In genomic region chr10:70542565-70542938, GRCh38 we compare ENCODE assay signal across 20 cellular contexts. TPM values are rescaled to one million over a fixed set of nuclear protein-coding genes. Genes with fewer than 3 reads are reported as not detected.
DNase-seq lines count a peak whose midpoint lies in the region; ATAC-seq and TF ChIP-seq lines count a peak whose summit lies in the region.
"Had no signal": no experiment of that assay in that cellular context is flagged by ENCODE, and none has a peak within 500 bp of the region (broad histone marks: within the 10 kb centered on the region; RNA-seq: fewer than 3 reads in every experiment).

No MANE protein-coding gene starts in this region.

- H3K9me3 Mint-ChIP-seq in stimulated activated effector memory CD8-positive, alpha-beta T cell treated with anti-CD3 and anti-CD28 coated beads, Interleukin-12 subunit alpha, Interleukin-12 subunit beta, amount 100 ng/mL, for 72 hours = no peaks in the 10 kb centered on the region
- H3K9me3 Mint-ChIP-seq: endodermal cell had no signal

- H3K27me3 ChIP-seq in BE2C = no peaks in the 10 kb centered on the region
- H3K27me3 ChIP-seq in GM23248 (replicated peaks; ENCODE audit: insufficient read depth) = peaks cover 8% of the 10 kb centered on the region; the same call in 1 of the 2 replicates
- H3K27me3 ChIP-seq: breast epithelium, heart left ventricle had no signal

- no peak overlapping the region for H3K9ac ChIP-seq in GM23248

- DNase-seq in BE2C (no peak), GM23248 (peak; percentile 13), fibroblast of pulmonary artery (ENCODE audit: low read depth) (peak; percentile 18), NCI-H1048 (lab: John Stamatoyannopoulos, UW) (no peak), GM19240 (ENCODE audit: insufficient read length, low spot score) (no peak)
- DNase-seq in stimulated activated effector memory CD8-positive, alpha-beta T cell treated with anti-CD3 and anti-CD28 coated beads, Interleukin-12 subunit alpha, Interleukin-12 subunit beta, amount 100 ng/mL, for 72 hours (ENCODE audit: low spot score in 2 of 2) = no peak
- no peak for DNase-seq in stimulated activated CD4-positive, alpha-beta T cell treated with anti-CD3 and anti-CD28 coated beads, Interleukin-2, amount 100 ng/mL, for 24 hours
- DNase-seq: activated CD4-positive, alpha-beta T cell treated with anti-CD3 and anti-CD28 coated beads for 36 hours; activated naive CD4-positive, alpha-beta T cell treated with anti-CD3 and anti-CD28 coated beads, Interleukin-2, amount 50 U/mL, for 16 hours; EL; endodermal cell; kidney glomerular epithelial cell; NCI-H2029; NCI-H774; stimulated activated naive CD4-positive, alpha-beta T cell treated with Interleukin-2 at 50 U/mL for 16 hours; T-helper 17 cell had no signal

- no peaks in the 10 kb centered on the region for H3K36me3 Mint-ChIP-seq in stimulated activated effector memory CD8-positive, alpha-beta T cell treated with anti-CD3 and anti-CD28 coated beads, Interleukin-12 subunit alpha, Interleukin-12 subunit beta, amount 100 ng/mL, for 72 hours

- no peaks in the 10 kb centered on the region for H3K36me3 ChIP-seq in BE2C
- no peaks in the 10 kb centered on the region for H3K36me3 ChIP-seq in GM23248 (ENCODE audit: low read depth)
- H3K36me3 ChIP-seq: breast epithelium had no signal

- WGBS in GM23248 (ENCODE audit: low coverage in 1 of 2, low lambda C conversion rate in 2 of 2, missing lambda C conversion rate in 2 of 2), 2 experiments = 79 to 81% methylated on average over 3 of the region's 3 CpGs

- H3K4me3 ChIP-seq in BE2C (ENCODE audit: low read depth, low read length) (no peak overlapping the region), GM23248 (no peak overlapping the region), fibroblast of pulmonary artery (replicated peaks; ENCODE audit: low read depth, low read length) (no peak overlapping the region)
- H3K4me3 ChIP-seq: breast epithelium, heart left ventricle, skin epidermis had no signal

- no peaks in the 10 kb centered on the region for H3K9me2 ChIP-seq in GM23248 (ENCODE audit: insufficient read depth)

- no peaks in the 10 kb centered on the region for H3K79me2 ChIP-seq in GM23248 (ENCODE audit: insufficient read depth)

- no peak overlapping the region for H3K4me2 ChIP-seq in GM23248 (ENCODE audit: unreplicated experiment)

- in situ Hi-C loops in GM23248 (cut with MboI) = loop anchor here (10.0 kb wide), 1 partner anchor 342 kb away; the partner anchor contains the start of gene PCBD1

- H3K4me3 Mint-ChIP-seq in stimulated activated effector memory CD8-positive, alpha-beta T cell treated with anti-CD3 and anti-CD28 coated beads, Interleukin-12 subunit alpha, Interleukin-12 subunit beta, amount 100 ng/mL, for 72 hours = no peak overlapping the region
- H3K4me3 Mint-ChIP-seq: activated CD4-positive, alpha-beta T cell treated with anti-CD3 and anti-CD28 coated beads for 36 hours; endodermal cell; T-helper 17 cell had no signal

- no peaks in the 10 kb centered on the region for H3K4me1 Mint-ChIP-seq in stimulated activated effector memory CD8-positive, alpha-beta T cell treated with anti-CD3 and anti-CD28 coated beads, Interleukin-12 subunit alpha, Interleukin-12 subunit beta, amount 100 ng/mL, for 72 hours
- H3K4me1 Mint-ChIP-seq: activated CD4-positive, alpha-beta T cell treated with anti-CD3 and anti-CD28 coated beads for 36 hours; endodermal cell had no signal

- H3K27ac ChIP-seq in GM23248 (no peak overlapping the region), VCaP (no peak overlapping the region)
- H3K27ac ChIP-seq: breast epithelium, heart left ventricle, skin epidermis had no signal

- TF ChIP-seq CTCF in BE2C (IDR thresholded peaks at IDR 0.05; ENCODE audit: low read depth, low read length) (0 out of 2 replicates have a peak, but pooled peaks have one; percentile 17), VCaP (conservative IDR thresholded peaks at IDR 0.05) (peak; percentile 21), fibroblast of pulmonary artery (IDR thresholded peaks at IDR 0.05; ENCODE audit: low read length, missing control alignments) (peak; percentile 26)

- H3K9me3 ChIP-seq in BE2C = no peaks in the 10 kb centered on the region
- H3K9me3 ChIP-seq in GM23248 (ENCODE audit: low read depth) = no peaks in the 10 kb centered on the region
- H3K9me3 ChIP-seq: breast epithelium, heart left ventricle had no signal

- H2AFZ ChIP-seq in GM23248 = no peak overlapping the region

- no peak overlapping the region for H3K27ac Mint-ChIP-seq in stimulated activated effector memory CD8-positive, alpha-beta T cell treated with anti-CD3 and anti-CD28 coated beads, Interleukin-12 subunit alpha, Interleukin-12 subunit beta, amount 100 ng/mL, for 72 hours
- H3K27ac Mint-ChIP-seq: activated CD4-positive, alpha-beta T cell treated with anti-CD3 and anti-CD28 coated beads for 36 hours; endodermal cell; T-helper 17 cell had no signal

- no peaks in the 10 kb centered on the region for H4K20me1 ChIP-seq in GM23248 (ENCODE audit: insufficient read depth)

- no peak for ATAC-seq in stimulated activated effector memory CD8-positive, alpha-beta T cell treated with anti-CD3 and anti-CD28 coated beads, Interleukin-12 subunit alpha, Interleukin-12 subunit beta, amount 100 ng/mL, for 72 hours
- ATAC-seq: activated CD4-positive, alpha-beta T cell treated with anti-CD3 and anti-CD28 coated beads for 36 hours; heart left ventricle; T-helper 17 cell had no signal

- H3F3A ChIP-seq in GM23248 (ENCODE audit: insufficient read depth) = no peaks in the 10 kb centered on the region

- H3K4me1 ChIP-seq in BE2C = no peaks in the 10 kb centered on the region
- no peaks in the 10 kb centered on the region for H3K4me1 ChIP-seq in GM23248 (ENCODE audit: insufficient read depth)
- H3K4me1 ChIP-seq: breast epithelium had no signal

RNA-seq across cellular contexts. Expression of gene PRF1, which starts 60.0 kb away (rescaled TPM):
- not detected for polyA plus RNA-seq in BE2C (2012; ENCODE audit: insufficient read depth, insufficient read length, low read depth)
- not detected in 2 replicates for total RNA-seq in GM23248 (2014; rRNA removed; shearing (Covaris generic))
- not detected in 2 replicates for polyA plus RNA-seq in GM23248 (2016; fragmentation: Nextera tagmentation; extraction: Ambion mirVana)
- total RNA-seq: endodermal cell had no signal

Comparison
In these comparisons a context has a peak if more than half of its experiments do, and no peak if none do; other contexts are left out.
1. DNase-seq: peak in GM23248 (single experiment) and fibroblast of pulmonary artery (single experiment); none in BE2C (single experiment), stimulated activated effector memory CD8-positive, alpha-beta T cell treated with anti-CD3 and anti-CD28 coated beads, Interleukin-12 subunit alpha, Interleukin-12 subunit beta, amount 100 ng/mL, for 72 hours (0 of 2), NCI-H1048 (single experiment), stimulated activated CD4-positive, alpha-beta T cell treated with anti-CD3 and anti-CD28 coated beads, Interleukin-2, amount 100 ng/mL, for 24 hours (0 of 2) and GM19240 (single experiment).
2. Peak in every context shown above with its lines, with median percentiles within 50 percentile points of each other: CTCF ChIP-seq.